Comparison of ENCODE assay signal across 11 cellular contexts in genomic region chr10:116270691-116271592, GRCh38. TPM values are rescaled to one million over a fixed set of nuclear protein-coding genes. Genes with fewer than 3 reads are reported as not detected.
DNase-seq lines count a peak whose midpoint lies in the region; ATAC-seq and TF ChIP-seq lines count a peak whose summit lies in the region.
"Had no signal": no experiment of that assay in that cellular context is flagged by ENCODE, and none has a peak within 500 bp of the region (broad histone marks: within the 10 kb centered on the region; RNA-seq: fewer than 3 reads in every experiment).

No MANE protein-coding gene starts in this region.

- H3K9me3 Mint-ChIP-seq in activated T-cell treated with anti-CD3 and anti-CD28 coated beads, Interleukin-2, amount 50 U/mL, for 4 hours: no peaks in the 10 kb centered on the region

- DNase-seq in HFF-Myc (ENCODE audit: extremely low read depth, low read depth) (no peak), testis (no peak), NCI-H69 (lab: John Stamatoyannopoulos, UW) (no peak)
- no peak for DNase-seq in activated T-cell treated with anti-CD3 and anti-CD28 coated beads, Interleukin-2, amount 50 U/mL, for 4 hours
- DNase-seq: activated CD4-positive, CD25-positive, alpha-beta regulatory T cell treated with anti-CD3 and anti-CD28 coated beads, Interleukin-2, amount 50 U/mL, for 72 hours; NK-92 treated with Interleukin-12 subunit alpha and Interleukin-12 subunit beta, amount 100 ng/mL, for 24 hours had no signal

- intact Hi-C loops in testis (cut with DNase I; ENCODE audit: low total_unique reads): no loop called here

- H3K27ac ChIP-seq in esophagus (ENCODE audit: low read depth in 2 of 2, low read length in 1 of 2): peak overlapping the region in 1 of 2 donors; percentile 21
- H3K27ac ChIP-seq in mesodermal cell (ENCODE audit: low read depth, low read length, severe bottlenecking): no peak overlapping the region
- H3K27ac ChIP-seq in testis: no peak overlapping the region
- H3K27ac ChIP-seq: KMS-11 had no signal

- H3K4me1 Mint-ChIP-seq in activated T-cell treated with anti-CD3 and anti-CD28 coated beads, Interleukin-2, amount 50 U/mL, for 4 hours (ENCODE audit: low read depth): peaks cover 4% of the 10 kb centered on the region

- H3K27me3 ChIP-seq in esophagus (ENCODE audit: control insufficient read depth in 1 of 2, insufficient read depth in 2 of 2, low read length in 2 of 2) (peaks cover 18 to 25% of the 10 kb centered on the region in 2 donors), testis (no peaks in the 10 kb centered on the region)

- H3K27me3 Mint-ChIP-seq in activated T-cell treated with anti-CD3 and anti-CD28 coated beads, Interleukin-2, amount 50 U/mL, for 4 hours (ENCODE audit: low read depth): peaks cover 47% of the 10 kb centered on the region

- H3K4me1 ChIP-seq in esophagus (ENCODE audit: control insufficient read depth in 2 of 2, insufficient read depth in 2 of 2, low read length in 1 of 2): peaks cover 7 to 15% of the 10 kb centered on the region in 2 donors
- peaks cover 8% of the 10 kb centered on the region for H3K4me1 ChIP-seq in mesodermal cell (ENCODE audit: control insufficient read depth, insufficient read depth, low read length, poor library complexity, severe bottlenecking)
- peaks cover 14% of the 10 kb centered on the region for H3K4me1 ChIP-seq in testis

- H3K36me3 Mint-ChIP-seq in activated T-cell treated with anti-CD3 and anti-CD28 coated beads, Interleukin-2, amount 50 U/mL, for 4 hours (ENCODE audit: insufficient read depth): no peaks in the 10 kb centered on the region

- H3K36me3 ChIP-seq in esophagus (ENCODE audit: control insufficient read depth in 2 of 2, insufficient read depth in 2 of 2, low read length in 1 of 2): no peaks in the 10 kb centered on the region
- H3K36me3 ChIP-seq in mesodermal cell (ENCODE audit: control insufficient read depth, insufficient read depth, low read length): no peaks in the 10 kb centered on the region
- no peaks in the 10 kb centered on the region for H3K36me3 ChIP-seq in testis (ENCODE audit: low read depth, missing control alignments)

- no peak for ATAC-seq in GM18498 (IDR thresholded peaks at IDR 0.05; ENCODE audit: unreplicated experiment)
- ATAC-seq in activated T-cell treated with anti-CD3 and anti-CD28 coated beads, Interleukin-2, amount 50 U/mL, for 4 hours: no peak
- ATAC-seq in HG03045 (IDR thresholded peaks at IDR 0.05; ENCODE audit: unreplicated experiment): no peak

- H3K9me3 ChIP-seq in esophagus (ENCODE audit: control insufficient read depth in 2 of 2, insufficient read depth in 1 of 2, low read depth in 1 of 2, low read length in 1 of 2): no peaks in the 10 kb centered on the region
- no peaks in the 10 kb centered on the region for H3K9me3 ChIP-seq in mesodermal cell (ENCODE audit: control insufficient read depth, low read length)
- H3K9me3 ChIP-seq in testis: no peaks in the 10 kb centered on the region

- TF ChIP-seq POLR2A in testis (IDR thresholded peaks at IDR 0.05): no peak

- TF ChIP-seq CTCF in HFF-Myc (IDR thresholded peaks at IDR 0.05; ENCODE audit: low read depth, low read length, missing control alignments) (no peak), testis (IDR thresholded peaks at IDR 0.05) (no peak)

- H3K4me3 Mint-ChIP-seq in activated T-cell treated with anti-CD3 and anti-CD28 coated beads, Interleukin-2, amount 50 U/mL, for 4 hours: no peak overlapping the region

- peak overlapping the region; percentile 71 for H3K4me3 ChIP-seq in HFF-Myc (replicated peaks; ENCODE audit: low read depth, low read length)
- H3K4me3 ChIP-seq in esophagus (ENCODE audit: low read depth in 1 of 2, low read length in 2 of 2): peak overlapping the region; percentile 28 to 47
- peak overlapping the region; percentile 52 for H3K4me3 ChIP-seq in mesodermal cell (ENCODE audit: extremely low read depth, insufficient read depth, low read length, poor library complexity, severe bottlenecking)
- H3K4me3 ChIP-seq in testis: peak overlapping the region; percentile 34 to 50

- 9 to 12% methylated on average over 73 to 75 of the region's 75 CpGs for WGBS in esophagus, 2 donors
- 7 to 11% methylated on average over 48 to 68 of the region's 75 CpGs for WGBS in mesodermal cell (ENCODE audit: insufficient coverage in 2 of 2), 2 experiments
- 9 to 25% methylated on average over 27 to 72 of the region's 75 CpGs for WGBS in testis, 2 donors

RNA-seq across cellular contexts. Expression of gene GFRA1, which starts 2.1 kb away (rescaled TPM):
- 1 to 10 TPM in 1 of 2 donors, under 1 TPM in 1; 0.73 to 1.3 TPM for polyA plus RNA-seq in esophagus
- polyA plus RNA-seq in mesodermal cell (2013, experiment 1 of 2): 12.8 TPM
- polyA plus RNA-seq in mesodermal cell (2013, experiment 2 of 2): 7.7 TPM
- 10 to 100 TPM; 17.7 to 23.8 TPM for total RNA-seq in testis
- polyA plus RNA-seq in testis (ENCODE audit: insufficient read depth, low read depth, low replicate concordance): 8.6 TPM
- total RNA-seq in activated T-cell treated with anti-CD3 and anti-CD28 coated beads, Interleukin-2, amount 50 U/mL, for 4 hours: under 1 TPM; 0.03 to 0.11 (median 0.08) TPM

RNA-seq across cellular contexts. Expression of gene CCDC172, which starts 53.3 kb away (rescaled TPM):
- polyA plus RNA-seq in esophagus: not detected
- polyA plus RNA-seq in mesodermal cell (2013, experiment 1 of 2): not detected
- polyA plus RNA-seq in mesodermal cell (2013, experiment 2 of 2): not detected
- 10 to 100 TPM in 1 of 2 donors, 1 to 10 TPM in 1; 7.3 to 31.4 TPM for total RNA-seq in testis
- 6.7 TPM for polyA plus RNA-seq in testis (ENCODE audit: insufficient read depth, low read depth, low replicate concordance)
- not detected for total RNA-seq in activated T-cell treated with anti-CD3 and anti-CD28 coated beads, Interleukin-2, amount 50 U/mL, for 4 hours

Comparison
In these comparisons a context has a peak if more than half of its experiments do, and no peak if none do; other contexts are left out.
1. RNA of gene GFRA1, which starts 2.1 kb away (total RNA-seq): 17.7 to 23.8 TPM in testis; 0.03 to 0.11 TPM in activated T-cell treated with anti-CD3 and anti-CD28 coated beads, Interleukin-2, amount 50 U/mL, for 4 hours; every median in the first group is over 10 times any median in the second.
2. RNA of gene CCDC172, which starts 53.3 kb away (total RNA-seq): 7.3 to 31.4 TPM in testis; not detected in activated T-cell treated with anti-CD3 and anti-CD28 coated beads, Interleukin-2, amount 50 U/mL, for 4 hours; every median in the first group is over 4 times any median in the second.
3. Peak in every context shown above with its lines, with median percentiles within 50 percentile points of each other: H3K4me3 ChIP-seq.